In genomic region chr2:26217720-26218119, GRCh38 we compare ENCODE assay signal across 30 cellular contexts.
"Had no signal": no experiment of that assay in that cellular context is flagged by ENCODE, and none has a peak within 500 bp of the region (broad histone marks: within the 10 kb centered on the region; RNA-seq: fewer than 3 reads in every experiment).

No MANE protein-coding gene starts in this region.

- H3K27ac ChIP-seq: adrenal gland, body of pancreas, epithelial cell of prostate, WERI-Rb-1 had no signal

- H3K27me3 ChIP-seq: adrenal gland, body of pancreas had no signal

- H3K9me3 ChIP-seq: adrenal gland, body of pancreas had no signal

- FAIRE-seq: colon, endometrium, frontal cortex had no signal

- H3K4me3 ChIP-seq: adrenal gland, body of pancreas had no signal

- H3K4me1 ChIP-seq: adrenal gland, body of pancreas had no signal

- ATAC-seq: activated CD4-positive, alpha-beta T cell treated with anti-CD3 and anti-CD28 coated beads for 36 hours; activated CD8-positive, alpha-beta memory T cell treated with anti-CD3 and anti-CD28 coated beads, Interleukin-2, amount 10 ng/mL, durations not matched to agents 7 days and 5 days; activated CD8-positive, alpha-beta T cell treated with anti-CD3 and anti-CD28 coated beads, Interleukin-2, amount 10 ng/mL, durations not matched to agents 7 days and 5 days; activated naive CD8-positive, alpha-beta T cell treated with anti-CD3 and anti-CD28 coated beads, Interleukin-2, amount 50 U/mL, for 24 hours; body of pancreas; T-helper 17 cell had no signal

- DNase-seq: activated CD4-positive, alpha-beta memory T cell treated with anti-CD3 and anti-CD28 coated beads for 36 hours; activated CD4-positive, alpha-beta T cell treated with anti-CD3 and anti-CD28 coated beads for 36 hours; activated CD4-positive, alpha-beta T cell treated with anti-CD3 and anti-CD28 coated beads, Interleukin-2, amount 10 ng/mL, durations not matched to agents 24 days and 14 days; activated CD4-positive, CD25-positive, alpha-beta regulatory T cell; activated CD4-positive, CD25-positive, alpha-beta regulatory T cell treated with anti-CD3 and anti-CD28 coated beads, Interleukin-2, amount 50 U/mL, for 72 hours; activated CD8-positive, alpha-beta memory T cell treated with anti-CD3 and anti-CD28 coated beads, Interleukin-2, amount 10 ng/mL, durations not matched to agents 7 days and 5 days; activated CD8-positive, alpha-beta memory T cell treated with anti-CD3 and anti-CD28 coated beads, Interleukin-2, amount 50 U/mL, for 4 hours; activated CD8-positive, alpha-beta T cell treated with anti-CD3 and anti-CD28 coated beads, Interleukin-2, amount 10 ng/mL, durations not matched to agents 7 days and 5 days; activated effector memory CD4-positive, alpha-beta T cell treated with anti-CD3 and anti-CD28 coated beads, Interleukin-2, amount 50 U/mL, for 16 hours; activated naive CD4-positive, alpha-beta T cell treated with anti-CD3 and anti-CD28 coated beads for 36 hours; activated naive CD8-positive, alpha-beta T cell treated with anti-CD3 and anti-CD28 coated beads for 36 hours; activated naive CD8-positive, alpha-beta T cell treated with anti-CD3 and anti-CD28 coated beads, Interleukin-2, amount 50 U/mL, for 24 hours; activated T-cell treated with anti-CD3 and anti-CD28 coated beads, Interleukin-2, amount 50 U/mL, for 1 hour; activated T-cell treated with anti-CD3 and anti-CD28 coated beads, Interleukin-2, amount 50 U/mL, for 48 hours; adrenal gland; amygdala; aorta; body of pancreas; caudate nucleus; effector CD8-positive, alpha-beta T cell; foreskin fibroblast; head of caudate nucleus; T-helper 1 cell; T-helper 17 cell; T1000; WERI-Rb-1 had no signal
